ENCODE assay signal across 26 cellular contexts in the genomic region with DNA sequence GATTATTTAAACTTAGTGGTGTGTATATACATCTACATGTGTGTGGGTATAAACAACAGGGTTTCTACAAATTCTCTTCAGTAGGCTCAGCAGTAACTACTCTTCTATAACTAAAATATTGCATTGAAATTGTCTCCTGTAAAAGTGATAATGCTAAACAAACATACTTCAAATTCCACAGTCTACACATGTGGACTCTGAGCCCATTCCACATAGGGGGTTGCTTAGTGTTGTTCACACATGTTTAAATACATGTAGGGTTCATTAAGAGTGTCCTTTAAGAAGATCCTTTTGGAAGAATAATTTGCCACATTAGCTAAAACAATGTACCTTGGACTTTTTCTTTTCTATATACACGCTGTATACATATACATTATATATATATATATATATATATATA.
"Had no signal": no experiment of that assay in that cellular context is flagged by ENCODE, and none has a peak within 500 bp of the region (broad histone marks: within the 10 kb centered on the region; RNA-seq: fewer than 3 reads in every experiment).

No MANE protein-coding gene starts in this region.

- H3K27ac ChIP-seq: esophagus squamous epithelium, heart right ventricle, lower lobe of right lung, ovary, psoas muscle, skin epidermis, spleen, suprapubic skin, transverse colon, upper lobe of right lung, uterus had no signal

- H3K4me1 ChIP-seq: esophagus squamous epithelium, lower lobe of right lung, psoas muscle, spleen, suprapubic skin, upper lobe of right lung, uterus had no signal

- H3K27ac Mint-ChIP-seq: effector memory CD8-positive, alpha-beta T cell; immature natural killer cell; natural killer cell; stimulated activated naive CD8-positive, alpha-beta T cell treated with anti-CD3 and anti-CD28 coated beads, Interleukin-15, Interleukin-2, amounts not matched to agents 100 ng/mL and 50 ng/mL, for 24 hours had no signal

- H3K9me3 Mint-ChIP-seq: effector memory CD8-positive, alpha-beta T cell; immature natural killer cell; natural killer cell; stimulated activated naive CD8-positive, alpha-beta T cell treated with anti-CD3 and anti-CD28 coated beads, Interleukin-15, Interleukin-2, amounts not matched to agents 100 ng/mL and 50 ng/mL, for 24 hours had no signal

- H3K4me3 ChIP-seq: esophagus squamous epithelium, heart right ventricle, lower lobe of right lung, ovary, psoas muscle, skin epidermis, spleen, suprapubic skin, transverse colon, upper lobe of right lung, uterus had no signal

- H3K4me3 Mint-ChIP-seq: effector memory CD8-positive, alpha-beta T cell; immature natural killer cell; natural killer cell; stimulated activated naive CD8-positive, alpha-beta T cell treated with anti-CD3 and anti-CD28 coated beads, Interleukin-15, Interleukin-2, amounts not matched to agents 100 ng/mL and 50 ng/mL, for 24 hours had no signal

- H3K36me3 Mint-ChIP-seq: immature natural killer cell, natural killer cell had no signal

- H3K27me3 ChIP-seq: esophagus squamous epithelium, heart right ventricle, ovary, spleen, suprapubic skin, transverse colon, upper lobe of right lung, uterus had no signal

- DNase-seq: cortex of kidney; effector memory CD8-positive, alpha-beta T cell; erythroblast; esophagus squamous epithelium; foreskin melanocyte; glutamatergic neuron; heart right ventricle; hippocampal formation; immature natural killer cell; left ventricle myocardium superior; lower lobe of right lung; natural killer cell; occipital lobe; ovary; posterior cingulate gyrus; psoas muscle; right cardiac atrium; spleen; stimulated activated CD4-positive, alpha-beta T cell treated with anti-CD3 and anti-CD28 coated beads, Interleukin-4, amount 100 ng/mL, for 4 hours; stimulated activated naive B cell treated with anti-CD40 and anti-IgM and Interleukin-4, amounts not matched to agents 10 μg/mL and 1 μg/mL and 100 μg/mL, for 72 hours; transverse colon; upper lobe of right lung; uterus had no signal

- H3K9me3 ChIP-seq: esophagus squamous epithelium, heart right ventricle, lower lobe of right lung, ovary, psoas muscle, spleen, suprapubic skin, transverse colon, upper lobe of right lung, uterus had no signal

- H3K4me1 Mint-ChIP-seq: natural killer cell had no signal

- H3K27me3 Mint-ChIP-seq: effector memory CD8-positive, alpha-beta T cell; stimulated activated naive B cell treated with anti-CD40 and anti-IgM and Interleukin-4, amounts not matched to agents 10 μg/mL and 1 μg/mL and 100 μg/mL, for 72 hours; stimulated activated naive CD8-positive, alpha-beta T cell treated with anti-CD3 and anti-CD28 coated beads, Interleukin-15, Interleukin-2, amounts not matched to agents 100 ng/mL and 50 ng/mL, for 24 hours had no signal

- H3K36me3 ChIP-seq: esophagus squamous epithelium, heart right ventricle, lower lobe of right lung, ovary, spleen, suprapubic skin, transverse colon, upper lobe of right lung, uterus had no signal

- ATAC-seq: effector memory CD8-positive, alpha-beta T cell; heart right ventricle; left ventricle myocardium superior; lower lobe of right lung; natural killer cell; psoas muscle; right cardiac atrium; upper lobe of right lung had no signal
